In the genomic region with DNA sequence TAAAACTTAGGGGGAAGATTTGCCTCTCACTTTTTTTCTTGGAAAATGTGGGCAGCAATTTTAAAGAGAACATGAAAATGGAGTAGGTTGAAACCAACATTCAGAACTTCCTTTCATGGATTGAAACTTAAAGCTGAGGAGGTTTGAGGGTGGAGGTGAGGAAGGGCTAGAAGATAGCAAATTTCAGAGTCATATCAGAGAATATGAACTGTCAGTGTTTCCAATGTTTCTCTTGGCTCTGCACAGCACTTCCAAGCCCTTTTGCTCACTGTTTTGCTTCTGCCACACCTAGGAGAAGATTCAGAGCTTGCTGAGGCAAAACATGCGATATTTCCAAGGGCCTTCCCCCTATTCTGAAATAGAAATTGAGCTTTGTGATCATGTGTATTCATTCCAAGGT, we compare ENCODE assay signal across 1 cellular context.
TF ChIP-seq lines count a peak whose summit lies in the region.

No MANE protein-coding gene starts in this region.

TF ChIP-seq in IMR-90, 13 proteins besides CTCF, POLR2A, EP300 and RAD21 (continued from another document):
- TF ChIP-seq USF2 (IDR thresholded peaks at IDR 0.05; ENCODE audit: low read depth, low read length) (no peak), SMC3 (IDR thresholded peaks at IDR 0.05; ENCODE audit: low read depth, low read length) (no peak)
